In genomic region chr1:26081267-26082019, GRCh38 we compare ENCODE assay signal across 27 cellular contexts. TPM values are rescaled to one million over a fixed set of nuclear protein-coding genes. Genes with fewer than 3 reads are reported as not detected.
DNase-seq lines count a peak whose midpoint lies in the region; ATAC-seq and TF ChIP-seq lines count a peak whose summit lies in the region.
"Had no signal": no experiment of that assay in that cellular context is flagged by ENCODE, and none has a peak within 500 bp of the region (broad histone marks: within the 10 kb centered on the region; RNA-seq: fewer than 3 reads in every experiment).

No MANE protein-coding gene starts in this region.

- H3K4me3 Mint-ChIP-seq in HFFc6, result no peak overlapping the region
- H3K4me3 Mint-ChIP-seq: activated CD4-positive, alpha-beta T cell treated with anti-CD3 and anti-CD28 coated beads, Interleukin-2, amount 10 ng/mL, durations not matched to agents 7 days and 5 days; activated naive CD8-positive, alpha-beta T cell treated with anti-CD3 and anti-CD28 coated beads, Interleukin-2, amount 50 U/mL, for 24 hours; CD4-positive, CD25-positive, alpha-beta regulatory T cell had no signal

- H3K9me3 ChIP-seq in SJCRH30 (replicated peaks) (no peaks in the 10 kb centered on the region), left ventricle myocardium inferior (replicated peaks) (no peaks in the 10 kb centered on the region), gastrocnemius medialis (no peaks in the 10 kb centered on the region)
- H3K9me3 ChIP-seq: body of pancreas, esophagus muscularis mucosa, upper lobe of left lung had no signal

- no peak overlapping the region for H3K27ac Mint-ChIP-seq in HFFc6
- H3K27ac Mint-ChIP-seq: activated CD4-positive, alpha-beta T cell treated with anti-CD3 and anti-CD28 coated beads, Interleukin-2, amount 10 ng/mL, durations not matched to agents 7 days and 5 days; activated naive CD8-positive, alpha-beta T cell treated with anti-CD3 and anti-CD28 coated beads, Interleukin-2, amount 50 U/mL, for 24 hours; CD4-positive, CD25-positive, alpha-beta regulatory T cell had no signal

- DNase-seq in Daoy (ENCODE audit: low read depth) (peak; percentile 38), SJCRH30 (peak; percentile 50 to 68), left ventricle myocardium inferior (peak; percentile 62), gastrocnemius medialis (peak; percentile 76 to 88), UCSD-AML1 (lab: John Stamatoyannopoulos, UW; ENCODE audit: unreplicated experiment) (no peak), HFFc6 (no peak), NCI-H524 treated with DMSO at 0.1 percent for 48 hours (lab: John Stamatoyannopoulos, UW) (no peak), NCI-H2196 (lab: John Stamatoyannopoulos, UW; ENCODE audit: unreplicated experiment) (no peak)
- DNase-seq: activated CD4-positive, alpha-beta T cell treated with anti-CD3 and anti-CD28 coated beads, Interleukin-2, amount 10 ng/mL, durations not matched to agents 7 days and 5 days; activated effector memory CD4-positive, alpha-beta T cell treated with anti-CD3 and anti-CD28 coated beads, Interleukin-2, amount 50 U/mL, for 16 hours; activated naive CD8-positive, alpha-beta T cell treated with anti-CD3 and anti-CD28 coated beads, Interleukin-2, amount 50 U/mL, for 24 hours; CD4-positive, CD25-positive, alpha-beta regulatory T cell; DMS 273 treated with DMSO at 0.1 percent for 48 hours; effector memory CD4-positive, alpha-beta T cell; H7; islet precursor cell; NCI-H1436; NCI-H524; retina; SIG-M5; T-helper 1 cell; upper lobe of left lung had no signal

- TF ChIP-seq POLR2A in gastrocnemius medialis (IDR thresholded peaks at IDR 0.05), result peak; percentile 21 to 46

- intact Hi-C loops in left ventricle myocardium inferior (cut with micrococcal nuclease), result no loop called here
- intact Hi-C loops in gastrocnemius medialis (cut with DNase I; ENCODE audit: low total_unique reads), result no loop called here

- no peaks in the 10 kb centered on the region for H3K36me3 ChIP-seq in SJCRH30
- no peaks in the 10 kb centered on the region for H3K36me3 ChIP-seq in left ventricle myocardium inferior
- no peaks in the 10 kb centered on the region for H3K36me3 ChIP-seq in gastrocnemius medialis
- H3K36me3 ChIP-seq: esophagus muscularis mucosa, upper lobe of left lung had no signal

- peak; percentile 28 to 30 for ATAC-seq in gastrocnemius medialis
- ATAC-seq: activated naive CD8-positive, alpha-beta T cell treated with anti-CD3 and anti-CD28 coated beads, Interleukin-2, amount 50 U/mL, for 24 hours had no signal

- no peaks in the 10 kb centered on the region for H3K4me1 ChIP-seq in SJCRH30
- peaks cover 60% of the 10 kb centered on the region for H3K4me1 ChIP-seq in left ventricle myocardium inferior
- H3K4me1 ChIP-seq in gastrocnemius medialis, result peaks cover 63 to 66% of the 10 kb centered on the region in 2 donors

- no peak overlapping the region for H3K4me3 ChIP-seq in SJCRH30
- no peak overlapping the region for H3K4me3 ChIP-seq in left ventricle myocardium inferior
- no peak overlapping the region for H3K4me3 ChIP-seq in gastrocnemius medialis
- H3K4me3 ChIP-seq: body of pancreas, esophagus muscularis mucosa, lung, upper lobe of left lung had no signal

- H3K27ac ChIP-seq in SJCRH30 (no peak overlapping the region), left ventricle myocardium inferior (replicated peaks) (peak overlapping the region; percentile 90), gastrocnemius medialis (peak overlapping the region; percentile 88 to 96 (median 90))
- H3K27ac ChIP-seq: esophagus muscularis mucosa, upper lobe of left lung had no signal

- in situ Hi-C loops in gastrocnemius medialis (cut with MboI; ENCODE audit: low sequenced_read_pairs in 4 of 4), result no loop called here

- no peaks in the 10 kb centered on the region for H3K9me3 Mint-ChIP-seq in HFFc6
- H3K9me3 Mint-ChIP-seq: activated CD4-positive, alpha-beta T cell treated with anti-CD3 and anti-CD28 coated beads, Interleukin-2, amount 10 ng/mL, durations not matched to agents 7 days and 5 days; activated naive CD8-positive, alpha-beta T cell treated with anti-CD3 and anti-CD28 coated beads, Interleukin-2, amount 50 U/mL, for 24 hours had no signal

- peaks cover 15% of the 10 kb centered on the region for H3K4me1 Mint-ChIP-seq in HFFc6 (ENCODE audit: low read depth)
- H3K4me1 Mint-ChIP-seq: activated naive CD8-positive, alpha-beta T cell treated with anti-CD3 and anti-CD28 coated beads, Interleukin-2, amount 50 U/mL, for 24 hours; CD4-positive, CD25-positive, alpha-beta regulatory T cell had no signal

- H3K27me3 ChIP-seq in SJCRH30, result peaks cover 39% of the 10 kb centered on the region
- peaks cover 3% of the 10 kb centered on the region for H3K27me3 ChIP-seq in left ventricle myocardium inferior (ENCODE audit: low read depth)
- no peaks in the 10 kb centered on the region for H3K27me3 ChIP-seq in gastrocnemius medialis
- H3K27me3 ChIP-seq: body of pancreas, upper lobe of left lung had no signal

- H3K27me3 Mint-ChIP-seq in HFFc6 (ENCODE audit: insufficient read depth), result peaks cover 45% of the 10 kb centered on the region

- no peaks in the 10 kb centered on the region for H3K36me3 Mint-ChIP-seq in HFFc6 (ENCODE audit: low read depth)
- H3K36me3 Mint-ChIP-seq: CD4-positive, CD25-positive, alpha-beta regulatory T cell had no signal

- TF ChIP-seq CTCF in left ventricle myocardium inferior (IDR thresholded peaks at IDR 0.05; ENCODE audit: borderline replicate concordance), result no peak
- TF ChIP-seq CTCF in gastrocnemius medialis (IDR thresholded peaks at IDR 0.05 in 4 of 5, conservative IDR thresholded peaks at IDR 0.05 in 1 of 5), result no peak
- TF ChIP-seq CTCF in HFFc6 (IDR thresholded peaks at IDR 0.05), result no peak

RNA-seq across cellular contexts. Expression of gene TRIM63, which starts 14.0 kb away (rescaled TPM):
- total RNA-seq in Daoy (2014; rRNA removed; shearing (Covaris generic)), result not detected in 2 replicates
- not detected in 2 replicates for total RNA-seq in SJCRH30 (2014; rRNA removed; shearing (Covaris generic))
- total RNA-seq in left ventricle myocardium inferior, result 203 TPM
- total RNA-seq in gastrocnemius medialis, result 1,000 to 10,000 TPM; 1,040 to 4,298 (median 2,203) TPM
- total RNA-seq in HFFc6 (2021; fragmentation: NEBNext Ultra II Directional; extraction: Animal tissue kit (Norgen Biotek cat#: 25700)), result not detected
- total RNA-seq: body of pancreas; CD4-positive, CD25-positive, alpha-beta regulatory T cell; frontal cortex; G401 had no signal

RNA-seq across cellular contexts. Expression of gene PDIK1L, which starts 30.2 kb away (rescaled TPM):
- total RNA-seq in Daoy (2014; rRNA removed; shearing (Covaris generic)), result 9.4 and 12.2 TPM in 2 replicates
- total RNA-seq in SJCRH30 (2014; rRNA removed; shearing (Covaris generic)), result 8.1 and 8.7 TPM in 2 replicates
- total RNA-seq in left ventricle myocardium inferior (4.2 TPM), gastrocnemius medialis (1 to 10 TPM; 4.4 to 8.7 (median 5.9) TPM)
- 1 to 10 TPM; 2.5 to 4.4 (median 3.8) TPM for total RNA-seq in HFFc6 (2021; fragmentation: NEBNext Ultra II Directional; extraction: Animal tissue kit (Norgen Biotek cat#: 25700))

RNA-seq across cellular contexts. Expression of gene SLC30A2, which starts 35.5 kb away (rescaled TPM):
- 0.18 TPM in 1 of 2 replicates, not detected in the other for total RNA-seq in Daoy (2014; rRNA removed; shearing (Covaris generic))
- total RNA-seq in SJCRH30 (2014; rRNA removed; shearing (Covaris generic)), result 0.08 and 0.26 TPM in 2 replicates
- total RNA-seq in left ventricle myocardium inferior, result 7.1 TPM
- 1 to 10 TPM; 1.2 to 5.2 (median 3.1) TPM for total RNA-seq in gastrocnemius medialis
- total RNA-seq in HFFc6 (2021; fragmentation: NEBNext Ultra II Directional; extraction: Animal tissue kit (Norgen Biotek cat#: 25700)), result not detected
- total RNA-seq: activated CD4-positive, alpha-beta T cell treated with anti-CD3 and anti-CD28 coated beads, Interleukin-2, amount 10 ng/mL, durations not matched to agents 7 days and 5 days; CD4-positive, CD25-positive, alpha-beta regulatory T cell; frontal cortex had no signal

RNA-seq across cellular contexts. Expression of gene EXTL1, which starts 59.9 kb away (rescaled TPM):
- total RNA-seq in Daoy (2014; rRNA removed; shearing (Covaris generic)), result 0.06 and 0.15 TPM in 2 replicates
- total RNA-seq in SJCRH30 (2014; rRNA removed; shearing (Covaris generic)), result 32.7 and 38.7 TPM in 2 replicates
- total RNA-seq in left ventricle myocardium inferior (11.3 TPM), gastrocnemius medialis (under 1 TPM in 2 of 4 donors, not detected in 2; 0.33 to 0.95 TPM)
- total RNA-seq in HFFc6 (2021; fragmentation: NEBNext Ultra II Directional; extraction: Animal tissue kit (Norgen Biotek cat#: 25700)), result 10 to 100 TPM in 3 of 6 experiments, 1 to 10 TPM in 3; 8.1 to 22.9 (median 9.4) TPM
- total RNA-seq: activated CD4-positive, alpha-beta T cell treated with anti-CD3 and anti-CD28 coated beads, Interleukin-2, amount 10 ng/mL, durations not matched to agents 7 days and 5 days; body of pancreas; CD4-positive, CD25-positive, alpha-beta regulatory T cell had no signal

Comparison
In these comparisons a context has a peak if more than half of its experiments do, and no peak if none do; other contexts are left out.
1. DNase-seq: peak in Daoy (single experiment), SJCRH30 (2 of 2), left ventricle myocardium inferior (single experiment) and gastrocnemius medialis (2 of 2); none in UCSD-AML1 (single experiment), HFFc6 (single experiment), NCI-H524 treated with DMSO at 0.1 percent for 48 hours (single experiment) and NCI-H2196 (single experiment).
2. RNA of gene TRIM63, which starts 14.0 kb away (total RNA-seq): 1,040 to 4,298 TPM in gastrocnemius medialis and 203 TPM in left ventricle myocardium inferior (single experiment); not detected in Daoy, not detected in SJCRH30 and not detected in HFFc6; every median in the first group is over 100 times any median in the second.